ENCODE assay signal across 8 cellular contexts in the genomic region with DNA sequence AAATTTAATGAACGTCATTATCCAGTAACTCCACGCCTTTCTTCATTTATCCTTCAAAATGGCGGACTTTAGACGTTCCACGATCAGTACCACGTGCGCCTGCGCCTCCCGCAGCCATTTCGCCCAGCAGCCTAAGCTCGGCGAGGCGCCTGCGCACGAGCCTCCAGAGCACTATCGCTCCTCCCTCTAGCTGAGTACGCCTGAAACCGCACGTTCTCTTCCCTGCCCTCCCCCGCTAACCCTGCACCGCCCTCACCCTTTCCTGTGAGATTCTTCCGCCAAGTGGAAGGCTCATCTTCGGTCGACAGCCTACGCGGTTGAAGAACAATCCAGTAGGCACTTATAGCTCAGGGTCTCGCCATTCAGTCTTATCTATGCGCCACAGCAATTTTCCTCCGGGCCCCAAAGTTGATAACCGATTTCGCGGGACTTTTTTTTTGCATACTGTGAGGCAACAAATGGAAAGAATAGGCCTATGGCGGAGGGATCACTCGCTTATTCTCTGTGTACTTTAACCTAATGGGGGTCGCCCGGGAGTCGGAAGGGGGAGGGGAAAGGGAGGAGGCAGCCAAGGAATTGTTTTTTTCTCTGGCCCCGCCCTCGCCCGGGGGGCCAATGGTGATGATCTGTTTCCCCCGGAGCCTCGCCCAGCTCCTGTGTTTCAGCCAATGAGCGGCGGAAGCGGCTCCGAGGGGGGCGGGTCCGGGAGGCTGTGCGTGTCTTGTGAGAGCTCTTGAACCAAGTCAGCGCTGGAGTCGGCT. TPM values are rescaled to one million over a fixed set of nuclear protein-coding genes. Genes with fewer than 3 reads are reported as not detected.
A peak's percentile ranks its signal among the peaks of the same experiment; 100 is the strongest.
DNase-seq lines count a peak whose midpoint lies in the region; ATAC-seq, FAIRE-seq and TF ChIP-seq lines count a peak whose summit lies in the region.

A gene with protein sequence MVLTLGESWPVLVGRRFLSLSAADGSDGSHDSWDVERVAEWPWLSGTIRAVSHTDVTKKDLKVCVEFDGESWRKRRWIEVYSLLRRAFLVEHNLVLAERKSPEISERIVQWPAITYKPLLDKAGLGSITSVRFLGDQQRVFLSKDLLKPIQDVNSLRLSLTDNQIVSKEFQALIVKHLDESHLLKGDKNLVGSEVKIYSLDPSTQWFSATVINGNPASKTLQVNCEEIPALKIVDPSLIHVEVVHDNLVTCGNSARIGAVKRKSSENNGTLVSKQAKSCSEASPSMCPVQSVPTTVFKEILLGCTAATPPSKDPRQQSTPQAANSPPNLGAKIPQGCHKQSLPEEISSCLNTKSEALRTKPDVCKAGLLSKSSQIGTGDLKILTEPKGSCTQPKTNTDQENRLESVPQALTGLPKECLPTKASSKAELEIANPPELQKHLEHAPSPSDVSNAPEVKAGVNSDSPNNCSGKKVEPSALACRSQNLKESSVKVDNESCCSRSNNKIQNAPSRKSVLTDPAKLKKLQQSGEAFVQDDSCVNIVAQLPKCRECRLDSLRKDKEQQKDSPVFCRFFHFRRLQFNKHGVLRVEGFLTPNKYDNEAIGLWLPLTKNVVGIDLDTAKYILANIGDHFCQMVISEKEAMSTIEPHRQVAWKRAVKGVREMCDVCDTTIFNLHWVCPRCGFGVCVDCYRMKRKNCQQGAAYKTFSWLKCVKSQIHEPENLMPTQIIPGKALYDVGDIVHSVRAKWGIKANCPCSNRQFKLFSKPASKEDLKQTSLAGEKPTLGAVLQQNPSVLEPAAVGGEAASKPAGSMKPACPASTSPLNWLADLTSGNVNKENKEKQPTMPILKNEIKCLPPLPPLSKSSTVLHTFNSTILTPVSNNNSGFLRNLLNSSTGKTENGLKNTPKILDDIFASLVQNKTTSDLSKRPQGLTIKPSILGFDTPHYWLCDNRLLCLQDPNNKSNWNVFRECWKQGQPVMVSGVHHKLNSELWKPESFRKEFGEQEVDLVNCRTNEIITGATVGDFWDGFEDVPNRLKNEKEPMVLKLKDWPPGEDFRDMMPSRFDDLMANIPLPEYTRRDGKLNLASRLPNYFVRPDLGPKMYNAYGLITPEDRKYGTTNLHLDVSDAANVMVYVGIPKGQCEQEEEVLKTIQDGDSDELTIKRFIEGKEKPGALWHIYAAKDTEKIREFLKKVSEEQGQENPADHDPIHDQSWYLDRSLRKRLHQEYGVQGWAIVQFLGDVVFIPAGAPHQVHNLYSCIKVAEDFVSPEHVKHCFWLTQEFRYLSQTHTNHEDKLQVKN (N-terminal part only) (plus strand): TSS at position 741 of the 761 bp plus-strand sequence. CDS start 677 bp downstream, outside the sequence.

- peaks cover 4% of the 10 kb centered on the region for H3K4me1 ChIP-seq in mesodermal cell (ENCODE audit: control insufficient read depth, insufficient read depth, low read length, poor library complexity, severe bottlenecking)

- H3K27ac ChIP-seq in mesodermal cell (ENCODE audit: low read depth, low read length, severe bottlenecking) = peak within 1 kb of the TSS; percentile 100

- no peak for FAIRE-seq in D721Med (lab: Jason Lieb, UNC)

- H3K9me3 ChIP-seq in mesodermal cell (ENCODE audit: control insufficient read depth, low read length) = no peaks in the 10 kb centered on the region

- peaks cover 34% of the 10 kb centered on the region for H3K36me3 Mint-ChIP-seq in endothelial cell (ENCODE audit: low read depth, unreplicated experiment)

- no peak for TF ChIP-seq RAD21 in Ishikawa (IDR thresholded peaks at IDR 0.05; ENCODE audit: low read depth)

- peak; percentile 45; the same call in 1 of the 2 replicates for TF ChIP-seq EP300 in Ishikawa (IDR thresholded peaks at IDR 0.05; ENCODE audit: borderline replicate concordance)

- peak within 1 kb of the TSS; percentile 100 for H3K27ac Mint-ChIP-seq in endothelial cell (ENCODE audit: unreplicated experiment)

- 1% methylated on average over 41 to 49 of the region's 51 CpGs for WGBS in mesodermal cell (ENCODE audit: insufficient coverage in 2 of 2), 2 experiments

- H3K9me3 Mint-ChIP-seq in endothelial cell (ENCODE audit: unreplicated experiment) = peaks cover 10% of the 10 kb centered on the region

- peak within 1 kb of the TSS; percentile 59 for H3K4me3 ChIP-seq in mesodermal cell (ENCODE audit: extremely low read depth, insufficient read depth, low read length, poor library complexity, severe bottlenecking)

- DNase-seq in D721Med (ENCODE audit: insufficient read length, low spot score) (peak; percentile 34), OCI-M2 (lab: John Stamatoyannopoulos, UW; ENCODE audit: unreplicated experiment) (peak; percentile 85), activated T-cell treated with anti-CD3 and anti-CD28 coated beads for 24 hours (ENCODE audit: low read depth) (peak; percentile 99), endothelial cell (ENCODE audit: low spot score) (peak; percentile 99)
- DNase-seq in stimulated activated CD8-positive, alpha-beta memory T cell treated with anti-CD3 and anti-CD28 coated beads, Interleukin-15, amount 100 ng/mL, for 24 hours (ENCODE audit: low read depth) = peak; percentile 90

- peaks cover 21% of the 10 kb centered on the region for H3K27me3 Mint-ChIP-seq in endothelial cell (ENCODE audit: unreplicated experiment)

- H3K4me3 Mint-ChIP-seq in endothelial cell (ENCODE audit: unreplicated experiment) = peak within 1 kb of the TSS; percentile 99

- ATAC-seq in GM21619 (IDR thresholded peaks at IDR 0.05; ENCODE audit: unreplicated experiment) = peak; percentile 81

- TF ChIP-seq CTCF in D721Med (IDR thresholded peaks at IDR 0.05; ENCODE audit: insufficient read depth, missing control alignments) = no peak
- no peak for TF ChIP-seq CTCF in endothelial cell (IDR thresholded peaks at IDR 0.05; ENCODE audit: unreplicated experiment)

- peaks cover 23% of the 10 kb centered on the region for H3K36me3 ChIP-seq in mesodermal cell (ENCODE audit: control insufficient read depth, insufficient read depth, low read length)

- H3K4me1 Mint-ChIP-seq in endothelial cell (ENCODE audit: unreplicated experiment) = peaks cover 38% of the 10 kb centered on the region

TF ChIP-seq in Ishikawa, 13 proteins besides CTCF, POLR2A, EP300 and RAD21:
- peak; percentile 27; the same call in 1 of the 2 replicates for TF ChIP-seq TEAD4 (IDR thresholded peaks at IDR 0.05)
- TF ChIP-seq, protein P1, sequence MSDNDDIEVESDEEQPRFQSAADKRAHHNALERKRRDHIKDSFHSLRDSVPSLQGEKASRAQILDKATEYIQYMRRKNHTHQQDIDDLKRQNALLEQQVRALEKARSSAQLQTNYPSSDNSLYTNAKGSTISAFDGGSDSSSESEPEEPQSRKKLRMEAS (IDR thresholded peaks at IDR 0.05) = peak; percentile 100
- peak; percentile 89; the same call in 1 of the 2 replicates for TF ChIP-seq ZBTB7A (IDR thresholded peaks at IDR 0.05; ENCODE audit: low read depth)
- peak; percentile 69 for TF ChIP-seq CEBPB (IDR thresholded peaks at IDR 0.05)
- TF ChIP-seq, protein P2, sequence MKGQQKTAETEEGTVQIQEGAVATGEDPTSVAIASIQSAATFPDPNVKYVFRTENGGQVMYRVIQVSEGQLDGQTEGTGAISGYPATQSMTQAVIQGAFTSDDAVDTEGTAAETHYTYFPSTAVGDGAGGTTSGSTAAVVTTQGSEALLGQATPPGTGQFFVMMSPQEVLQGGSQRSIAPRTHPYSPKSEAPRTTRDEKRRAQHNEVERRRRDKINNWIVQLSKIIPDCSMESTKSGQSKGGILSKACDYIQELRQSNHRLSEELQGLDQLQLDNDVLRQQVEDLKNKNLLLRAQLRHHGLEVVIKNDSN (IDR thresholded peaks at IDR 0.05) = peak; percentile 89
- peak; percentile 81; the same call in 1 of the 2 replicates for TF ChIP-seq TAF1 (IDR thresholded peaks at IDR 0.05; ENCODE audit: low read depth)
- TF ChIP-seq, protein P3, sequence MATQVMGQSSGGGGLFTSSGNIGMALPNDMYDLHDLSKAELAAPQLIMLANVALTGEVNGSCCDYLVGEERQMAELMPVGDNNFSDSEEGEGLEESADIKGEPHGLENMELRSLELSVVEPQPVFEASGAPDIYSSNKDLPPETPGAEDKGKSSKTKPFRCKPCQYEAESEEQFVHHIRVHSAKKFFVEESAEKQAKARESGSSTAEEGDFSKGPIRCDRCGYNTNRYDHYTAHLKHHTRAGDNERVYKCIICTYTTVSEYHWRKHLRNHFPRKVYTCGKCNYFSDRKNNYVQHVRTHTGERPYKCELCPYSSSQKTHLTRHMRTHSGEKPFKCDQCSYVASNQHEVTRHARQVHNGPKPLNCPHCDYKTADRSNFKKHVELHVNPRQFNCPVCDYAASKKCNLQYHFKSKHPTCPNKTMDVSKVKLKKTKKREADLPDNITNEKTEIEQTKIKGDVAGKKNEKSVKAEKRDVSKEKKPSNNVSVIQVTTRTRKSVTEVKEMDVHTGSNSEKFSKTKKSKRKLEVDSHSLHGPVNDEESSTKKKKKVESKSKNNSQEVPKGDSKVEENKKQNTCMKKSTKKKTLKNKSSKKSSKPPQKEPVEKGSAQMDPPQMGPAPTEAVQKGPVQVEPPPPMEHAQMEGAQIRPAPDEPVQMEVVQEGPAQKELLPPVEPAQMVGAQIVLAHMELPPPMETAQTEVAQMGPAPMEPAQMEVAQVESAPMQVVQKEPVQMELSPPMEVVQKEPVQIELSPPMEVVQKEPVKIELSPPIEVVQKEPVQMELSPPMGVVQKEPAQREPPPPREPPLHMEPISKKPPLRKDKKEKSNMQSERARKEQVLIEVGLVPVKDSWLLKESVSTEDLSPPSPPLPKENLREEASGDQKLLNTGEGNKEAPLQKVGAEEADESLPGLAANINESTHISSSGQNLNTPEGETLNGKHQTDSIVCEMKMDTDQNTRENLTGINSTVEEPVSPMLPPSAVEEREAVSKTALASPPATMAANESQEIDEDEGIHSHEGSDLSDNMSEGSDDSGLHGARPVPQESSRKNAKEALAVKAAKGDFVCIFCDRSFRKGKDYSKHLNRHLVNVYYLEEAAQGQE (IDR thresholded peaks at IDR 0.05; ENCODE audit: low read depth) = no peak
- TF ChIP-seq FOXM1 (IDR thresholded peaks at IDR 0.05; ENCODE audit: borderline replicate concordance, low read depth) = no peak
- no peak for TF ChIP-seq NFIC (IDR thresholded peaks at IDR 0.05)
- TF ChIP-seq TCF12 (IDR thresholded peaks at IDR 0.05; ENCODE audit: low read depth) = peak; percentile 77
- peak; percentile 74 for TF ChIP-seq EGR1 (IDR thresholded peaks at IDR 0.05)
- TF ChIP-seq CREB1 (IDR thresholded peaks at IDR 0.05; ENCODE audit: low read depth) = no peak; the same call in none of the 2 replicates
- TF ChIP-seq YY1 (IDR thresholded peaks at IDR 0.05; ENCODE audit: low read depth) = peak; percentile 96

RNA-seq across cellular contexts. Expression of the gene that starts here (rescaled TPM):
- total RNA-seq in endothelial cell (ENCODE audit: unreplicated experiment) = 63.9 TPM
- polyA plus RNA-seq in mesodermal cell (2013, experiment 1 of 2) = 31.0 TPM
- polyA plus RNA-seq in mesodermal cell (2013, experiment 2 of 2) = 30.4 TPM

Comparison
In these comparisons a context has a peak if more than half of its experiments do, and no peak if none do; other contexts are left out.
1. Peak in every context shown above with its lines: DNase-seq, ATAC-seq, H3K4me3 ChIP-seq and H3K27ac ChIP-seq.
2. DNase-seq: peak in every context shown above with its lines; median percentile 99 in activated T-cell treated with anti-CD3 and anti-CD28 coated beads for 24 hours; 99 in endothelial cell; 90 in stimulated activated CD8-positive, alpha-beta memory T cell treated with anti-CD3 and anti-CD28 coated beads, Interleukin-15, amount 100 ng/mL, for 24 hours; 85 in OCI-M2; 34 in D721Med.